25 cellular contexts compared by ENCODE assay signal in genomic region chr17:15917021-15917438, GRCh38. TPM values are rescaled to one million over a fixed set of nuclear protein-coding genes. Genes with fewer than 3 reads are reported as not detected.
A peak's percentile ranks its signal among the peaks of the same experiment; 100 is the strongest.
DNase-seq lines count a peak whose midpoint lies in the region; ATAC-seq, FAIRE-seq and TF ChIP-seq lines count a peak whose summit lies in the region.
"Had no signal": no experiment of that assay in that cellular context is flagged by ENCODE, and none has a peak within 500 bp of the region (broad histone marks: within the 10 kb centered on the region; RNA-seq: fewer than 3 reads in every experiment).

No MANE protein-coding gene starts in this region.

- no peak overlapping the region for H3K23ac ChIP-seq in H1 (ENCODE audit: insufficient read length)

- no peaks in the 10 kb centered on the region for H3K79me2 ChIP-seq in PC-9 (ENCODE audit: low read depth)
- no peaks in the 10 kb centered on the region for H3K79me2 ChIP-seq in H1 (ENCODE audit: control insufficient read depth in 1 of 2, insufficient read depth in 2 of 2, low read length in 2 of 2)

- 0 out of 2 replicates have a peak overlapping the region, but pooled peaks have one; percentile 96 for H3K27ac ChIP-seq in PC-9
- no peak overlapping the region for H3K27ac ChIP-seq in H1 (ENCODE audit: low read depth, low read length)
- H3K27ac ChIP-seq in stomach = no peak overlapping the region
- H3K27ac ChIP-seq: neural progenitor cell, skin epidermis, upper lobe of right lung had no signal

- BruUV-seq in PC-9 (replicated peaks; lab: Mats Ljungman, UMichigan) = no TSS peak

- H2BK20ac ChIP-seq in H1 (ENCODE audit: low read length) = no peak overlapping the region; the same call in 1 of the 2 replicates

- no peak overlapping the region for H2AK5ac ChIP-seq in H1 (ENCODE audit: low read depth, low read length)

- no peak overlapping the region for H4K5ac ChIP-seq in H1 (ENCODE audit: insufficient read length, low read depth, low read length)

- H3K9me2 ChIP-seq in PC-9 (ENCODE audit: insufficient read depth) = no peaks in the 10 kb centered on the region

- peaks cover 3% of the 10 kb centered on the region; the same call in 1 of the 2 replicates for H3K23me2 ChIP-seq in H1 (ENCODE audit: low read depth, low read length)

- H3K9ac ChIP-seq in H1 (replicated peaks in 1 of 4; ENCODE audit: extremely low read depth in 1 of 4, low read depth in 3 of 4, low read length in 3 of 4) = peak overlapping the region in 1 of 4 experiments; percentile 6; a peak in 2 of 7 replicates
- H3K9ac ChIP-seq: neural progenitor cell had no signal

- CTCF ChIA-PET in PC-9 (lab: Charles Lee) = no interaction called here
- CTCF ChIA-PET in H1 (lab: Charles Lee; ENCODE audit: partially characterized antibody) = interaction anchor here (1.2 to 1.6 kb wide), 3 partner anchors 36 to 83 kb away, joined by 3 to 6 read pairs (median 4); partner anchors contain the start of genes TTC19 and ZSWIM7

- H2AFZ ChIP-seq in PC-9 (no peak overlapping the region), H1 (ENCODE audit: low read length) (peak overlapping the region; percentile 94)

- H3K56ac ChIP-seq in H1 (replicated peaks; ENCODE audit: insufficient read length, low read depth, low read length) = no peak overlapping the region

- peak overlapping the region; percentile 84; the same call in 1 of the 2 replicates for H2BK12ac ChIP-seq in H1 (ENCODE audit: low read depth, low read length)

- H3K4me1 ChIP-seq in PC-9 (replicated peaks; ENCODE audit: insufficient read depth) (peaks cover 65% of the 10 kb centered on the region), H1 (replicated peaks in 1 of 4; ENCODE audit: control insufficient read depth in 3 of 4, insufficient read depth in 4 of 4, low read length in 3 of 4) (peaks cover 0 to 4% (median 3%) of the 10 kb centered on the region in 4 experiments; a peak in 4 of 7 replicates), stomach (peaks cover 5 to 28% (median 14%) of the 10 kb centered on the region in 4 donors)
- H3K4me1 ChIP-seq: neural progenitor cell had no signal

- H3K27me3 ChIP-seq in PC-9 (ENCODE audit: insufficient read depth, low read depth) (no peaks in the 10 kb centered on the region), H1 (replicated peaks in 1 of 4; ENCODE audit: control insufficient read depth in 3 of 4, extremely low read depth in 1 of 4, insufficient read depth in 3 of 4, low read length in 3 of 4) (peaks cover 0 to 23% (median 9%) of the 10 kb centered on the region in 4 experiments; a peak in 5 of 7 replicates), stomach (peaks cover 0 to 15% (median 13%) of the 10 kb centered on the region in 3 donors)
- H3K27me3 ChIP-seq: neural progenitor cell had no signal

- H3K9me3 ChIP-seq in PC-9 (ENCODE audit: insufficient read depth, low read depth) (no peaks in the 10 kb centered on the region), H1 (ENCODE audit: insufficient read depth in 2 of 2, low read depth in 1 of 2, low read length in 1 of 2) (peaks cover 0 to 3% of the 10 kb centered on the region in 2 experiments; a peak in 1 of 4 replicates), stomach (peaks cover 0 to 6% (median 0%) of the 10 kb centered on the region in 4 donors)
- H3K9me3 ChIP-seq: upper lobe of right lung had no signal

- no peak for FAIRE-seq in H1 (lab: Jason Lieb, UNC)
- FAIRE-seq: GM18507, HepG2 had no signal

- TF ChIP-seq EP300 in H1 (IDR thresholded peaks at IDR 0.05; ENCODE audit: borderline replicate concordance in 1 of 2, low read depth in 2 of 2, low read length in 2 of 2) (no peak), stomach (IDR thresholded peaks at IDR 0.05) (no peak)

- ATAC-seq in HG03175 (IDR thresholded peaks at IDR 0.05; ENCODE audit: unreplicated experiment) (no peak), HG02763 (IDR thresholded peaks at IDR 0.05; ENCODE audit: unreplicated experiment) (no peak)
- ATAC-seq: HepG2 had no signal

- no peak overlapping the region for H2BK5ac ChIP-seq in H1 (ENCODE audit: low read depth, low read length)

- no peak overlapping the region for H3K4me2 ChIP-seq in PC-9
- H3K4me2 ChIP-seq in H1 (ENCODE audit: insufficient read depth in 1 of 2, low read depth in 2 of 2, low read length in 2 of 2) = peak overlapping the region; percentile 55 to 83

- H3K36me3 ChIP-seq in PC-9 (ENCODE audit: low read depth) (no peaks in the 10 kb centered on the region), H1 (ENCODE audit: control insufficient read depth in 2 of 4, insufficient read depth in 4 of 4, low read length in 3 of 4) (no peaks in the 10 kb centered on the region), stomach (no peaks in the 10 kb centered on the region)
- H3K36me3 ChIP-seq: neural progenitor cell, upper lobe of right lung had no signal

- POLR2A ChIA-PET in PC-9 (lab: Charles Lee; ENCODE audit: unreplicated experiment) = no interaction called here
- POLR2A ChIA-PET in H1 (lab: Charles Lee; ENCODE audit: partially characterized antibody) = no interaction called here

- peak overlapping the region; percentile 65; the same call in 1 of the 2 replicates for H4K8ac ChIP-seq in H1 (ENCODE audit: extremely low read depth, insufficient read depth, low read length)

- 0 out of 2 replicates have a peak overlapping the region, but pooled peaks have one; percentile 82 for H3K18ac ChIP-seq in H1 (ENCODE audit: extremely low read depth, low read length)

- H4K91ac ChIP-seq in H1 (replicated peaks; ENCODE audit: insufficient read length, low read length) = no peak overlapping the region

- H2BK120ac ChIP-seq in H1 (replicated peaks; ENCODE audit: low read depth, low read length) = no peak overlapping the region

- H3K79me1 ChIP-seq in H1 (ENCODE audit: low read depth, low read length) = no peaks in the 10 kb centered on the region

- H3K4me3 ChIP-seq in PC-9 = no peak overlapping the region
- H3K4me3 ChIP-seq in H1 (ENCODE audit: extremely low read depth in 1 of 4, insufficient read depth in 2 of 4, low read depth in 3 of 4, low read length in 4 of 4) = peak overlapping the region; percentile 33 to 61 (median 36); a peak in 6 of 8 replicates
- H3K4me3 ChIP-seq in stomach = peak overlapping the region in 3 of 4 donors; percentile 24 to 32 (median 25)
- H3K4me3 ChIP-seq: neural progenitor cell had no signal

- WGBS in H1 (ENCODE audit: extremely low coverage in 1 of 2, insufficient coverage in 1 of 2, insufficient read length in 1 of 2, insufficient replicate concordance in 2 of 2, low coverage in 1 of 2, low lambda C conversion rate in 2 of 2, missing lambda C conversion rate in 1 of 2), 2 experiments = 42% methylated on average over 14 of the region's 20 CpGs; no CpG with 5 or more reads in 1 of the 2 experiments
- WGBS in stomach, 5 donors = 44 to 79% (median 48%) methylated on average over 7 to 20 of the region's 20 CpGs

- no peak for TF ChIP-seq RAD21 in H1 (IDR thresholded peaks at IDR 0.05 in 1 of 2, conservative IDR thresholded peaks at IDR 0.05 in 1 of 2; ENCODE audit: low read depth in 2 of 2, low read length in 2 of 2)

- H4K20me1 ChIP-seq in PC-9 (ENCODE audit: insufficient read depth) (no peaks in the 10 kb centered on the region), H1 (replicated peaks in 1 of 2; ENCODE audit: control insufficient read depth in 1 of 2, insufficient read depth in 2 of 2, low read length in 2 of 2) (no peaks in the 10 kb centered on the region)

- DNase-seq in PC-9 (no peak), H1 (ENCODE audit: low read depth in 1 of 2, low spot score in 2 of 2) (no peak), mesenteric fat pad (ENCODE audit: low spot score) (peak; percentile 69), stomach (no peak)
- DNase-seq in central memory CD4-positive, alpha-beta T cell = no peak
- DNase-seq: activated CD4-positive, alpha-beta T cell treated with anti-CD3 and anti-CD28 coated beads for 4 hours; activated effector memory CD4-positive, alpha-beta T cell treated with anti-CD3 and anti-CD28 coated beads, Interleukin-2, amount 50 U/mL, for 16 hours; activated naive CD8-positive, alpha-beta T cell treated with anti-CD3 and anti-CD28 coated beads, Interleukin-2, amount 10 ng/mL, durations not matched to agents 7 days and 5 days; activated T-cell treated with anti-CD3 and anti-CD28 coated beads, Interleukin-2, amount 50 U/mL, for 1 hour; CD4-positive, alpha-beta T cell; glutamatergic neuron; HFFc6; Kasumi-1; NCI-H1694; NCI-H2171 treated with DMSO at 0.1 percent for 48 hours; NCI-H510A treated with DMSO at 0.1 percent for 48 hours; NK-92 treated with Interleukin-12 subunit alpha and Interleukin-12 subunit beta, amount 100 ng/mL, for 24 hours; SHP77 had no signal

- no peak overlapping the region for H3K14ac ChIP-seq in H1 (ENCODE audit: insufficient read length)

- H3K4ac ChIP-seq in H1 (replicated peaks; ENCODE audit: insufficient read length, low read depth, low read length) = no peak overlapping the region

- peaks cover 47% of the 10 kb centered on the region for H3F3A ChIP-seq in PC-9 (ENCODE audit: insufficient read depth, low read depth)

- TF ChIP-seq POLR2A in H1 (IDR thresholded peaks at IDR 0.05; ENCODE audit: control extremely low read depth in 1 of 2, low read depth in 2 of 2, low read length in 2 of 2) = no peak
- no peak for TF ChIP-seq POLR2A in stomach (IDR thresholded peaks at IDR 0.05)

- intact Hi-C loops in PC-9 (cut with micrococcal nuclease; ENCODE audit: unreplicated experiment) = no loop called here
- intact Hi-C loops in stomach (cut with DNase I; ENCODE audit: low total_unique reads) = no loop called here

- no peak overlapping the region for H2BK15ac ChIP-seq in H1 (ENCODE audit: low read length)

- no peak for TF ChIP-seq CTCF in PC-9 (conservative IDR thresholded peaks at IDR 0.05)
- TF ChIP-seq CTCF in H1 (IDR thresholded peaks at IDR 0.05; ENCODE audit: control extremely low read depth in 1 of 3, insufficient read depth in 1 of 3, low read depth in 1 of 3, low read length in 3 of 3) = no peak
- no peak for TF ChIP-seq CTCF in stomach (IDR thresholded peaks at IDR 0.05)

TF ChIP-seq in H1, 55 proteins besides CTCF, POLR2A, EP300 and RAD21 (continues in another document):
- TF ChIP-seq ASH2L (IDR thresholded peaks at IDR 0.05; ENCODE audit: low read length) (no peak), SUZ12 (IDR thresholded peaks at IDR 0.05; ENCODE audit: low read length) (peak; percentile 34; the same call in 1 of the 2 replicates)

RNA-seq across cellular contexts. Expression of gene ADORA2B, which starts 27.9 kb away (rescaled TPM):
- total RNA-seq in PC-9 (2021) = 32.6 and 42.7 TPM in 2 replicates
- total RNA-seq in H1 (2021; fragmentation: NEBNext Ultra II Directional; extraction: Animal tissue kit (Norgen Biotek cat#: 25700)) = 2.6 and 3.3 TPM in 2 replicates
- polyA plus RNA-seq in H1 (2011; rRNA removed) = 6.9 and 8.2 TPM in 2 replicates
- 4.8 TPM for polyA plus RNA-seq in H1 (2011; cell fraction: cytosol; rRNA removed)
- 4.8 TPM for polyA plus RNA-seq in H1 (2011; cell fraction: nucleus; rRNA removed)
- 4.1 to 5.4 TPM (median 4.3 TPM) in 4 replicates for polyA plus RNA-seq in H1 (2012, experiment 1 of 2)
- polyA plus RNA-seq in H1 (2012, experiment 2 of 2) = 3.7 TPM
- polyA plus RNA-seq in H1 (2013, experiment 1 of 2) = 1.9 TPM
- 2.3 TPM for polyA plus RNA-seq in H1 (2013, experiment 2 of 2)
- polyA minus RNA-seq in H1 (2011; rRNA and poly(A)+ RNA removed) = 6.0 TPM in 2 replicates
- polyA minus RNA-seq in H1 (2011; cell fraction: cytosol; rRNA and poly(A)+ RNA removed) = 3.7 TPM
- polyA minus RNA-seq in H1 (2011; cell fraction: nucleus; rRNA and poly(A)+ RNA removed) = 7.1 TPM
- 0.55 TPM for total RNA-seq in mesenteric fat pad
- 10 to 100 TPM in 1 of 5 donors, 1 to 10 TPM in 1, under 1 TPM in 1, not detected in 2; 0.72 to 18.8 (median 3.5) TPM for total RNA-seq in stomach
- polyA plus RNA-seq in stomach = 1 to 10 TPM in 1 of 3 donors, under 1 TPM in 2; 0.25 to 6.3 (median 0.61) TPM
- total RNA-seq: CD4-positive, alpha-beta T cell had no signal
